8 cellular contexts compared by ENCODE assay signal in genomic region chr9:109440797-109441287, GRCh38. TPM values are rescaled to one million over a fixed set of nuclear protein-coding genes. Genes with fewer than 3 reads are reported as not detected.
A peak's percentile ranks its signal among the peaks of the same experiment; 100 is the strongest.
DNase-seq lines count a peak whose midpoint lies in the region; ATAC-seq and TF ChIP-seq lines count a peak whose summit lies in the region.

No MANE protein-coding gene starts in this region.

- peak overlapping the region; percentile 45 for H2AFZ ChIP-seq in neuronal stem cell (ENCODE audit: low read length)

- ATAC-seq in GM21515 (IDR thresholded peaks at IDR 0.05; ENCODE audit: unreplicated experiment): peak; percentile 95

- no peak overlapping the region for H3K4ac ChIP-seq in neuronal stem cell (ENCODE audit: low read length)

- H3K36me3 ChIP-seq in neuronal stem cell (replicated peaks in 1 of 2; ENCODE audit: control insufficient read depth in 2 of 2, insufficient read depth in 2 of 2, low read length in 2 of 2): no peaks in the 10 kb centered on the region

- DNase-seq in Daoy (ENCODE audit: low read depth): peak; percentile 84
- DNase-seq in HS-27A (ENCODE audit: low read depth): peak; percentile 43
- DNase-seq in NCI-H82 (lab: John Stamatoyannopoulos, UW): peak; percentile 81
- peak; percentile 44 for DNase-seq in activated T-cell treated with anti-CD3 and anti-CD28 coated beads for 24 hours (ENCODE audit: low read depth)
- peak; percentile 83 for DNase-seq in fibroblast of villous mesenchyme (ENCODE audit: low read depth)
- peak; percentile 56 for DNase-seq in neuronal stem cell (ENCODE audit: low spot score)
- DNase-seq in cerebellum (ENCODE audit: low spot score): no peak

- no peaks in the 10 kb centered on the region for H3K27me3 ChIP-seq in neuronal stem cell (ENCODE audit: control insufficient read depth in 3 of 3, insufficient read depth in 3 of 3, low read depth in 1 of 3, low read length in 3 of 3)

- no peaks in the 10 kb centered on the region for H3K9me3 ChIP-seq in neuronal stem cell (replicated peaks in 1 of 2; ENCODE audit: control insufficient read depth in 2 of 2, insufficient read depth in 1 of 2, low read depth in 1 of 2, low read length in 2 of 2)

- no peak overlapping the region for H3K14ac ChIP-seq in neuronal stem cell (ENCODE audit: low read length)

- H3K23ac ChIP-seq in neuronal stem cell (ENCODE audit: low read depth, low read length, poor library complexity): no peak overlapping the region

- peaks cover 4 to 10% of the 10 kb centered on the region in 2 donors for H3K4me1 ChIP-seq in neuronal stem cell (ENCODE audit: control insufficient read depth in 2 of 2, insufficient read depth in 1 of 2, low read depth in 1 of 2, low read length in 2 of 2)

- H3K4me3 ChIP-seq in fibroblast of villous mesenchyme (ENCODE audit: low read depth, low read length) (no peak overlapping the region), neuronal stem cell (ENCODE audit: low read length in 2 of 2) (no peak overlapping the region)

- H4K8ac ChIP-seq in neuronal stem cell (ENCODE audit: low read depth, low read length): no peak overlapping the region

- H3K27ac ChIP-seq in neuronal stem cell (replicated peaks; ENCODE audit: low read length): no peak overlapping the region

- WGBS in neuronal stem cell (ENCODE audit: extremely low coverage in 2 of 2, insufficient read length in 2 of 2, insufficient replicate concordance in 1 of 2), 2 donors: no CpG with 5 or more reads among the region's 4 CpGs

- H4K91ac ChIP-seq in neuronal stem cell (ENCODE audit: low read depth, low read length, poor library complexity): no peak overlapping the region

- H3K18ac ChIP-seq in neuronal stem cell (ENCODE audit: low read length): no peak overlapping the region

- H2BK12ac ChIP-seq in neuronal stem cell (ENCODE audit: low read length): no peak overlapping the region

- H2BK15ac ChIP-seq in neuronal stem cell (ENCODE audit: low read length): no peak overlapping the region

- H3K4me2 ChIP-seq in neuronal stem cell (ENCODE audit: insufficient read depth, low read length, poor library complexity, severe bottlenecking): no peak overlapping the region

- H3K9ac ChIP-seq in neuronal stem cell (ENCODE audit: low read depth, low read length, poor library complexity): no peak overlapping the region

- H2BK5ac ChIP-seq in neuronal stem cell (ENCODE audit: low read length): no peak overlapping the region

- TF ChIP-seq CTCF in fibroblast of villous mesenchyme (IDR thresholded peaks at IDR 0.05; ENCODE audit: insufficient read depth, low read depth, low read length): peak; percentile 87

- H2AK5ac ChIP-seq in neuronal stem cell (ENCODE audit: low read depth, low read length): no peak overlapping the region

- H3K79me1 ChIP-seq in neuronal stem cell (ENCODE audit: low read depth, low read length): no peaks in the 10 kb centered on the region

- H2BK120ac ChIP-seq in neuronal stem cell (ENCODE audit: low read depth, low read length): no peak overlapping the region

RNA-seq across cellular contexts. Expression of gene PTPN3, which starts 57.3 kb away (rescaled TPM):
- total RNA-seq in Daoy (2014; rRNA removed; shearing (Covaris generic)): 10.4 and 25.4 TPM in 2 replicates
- under 0.01 TPM in 2 replicates for total RNA-seq in fibroblast of villous mesenchyme
- 1.3 TPM for polyA plus RNA-seq in neuronal stem cell (2013, experiment 1 of 2)
- 1.2 TPM for polyA plus RNA-seq in neuronal stem cell (2013, experiment 2 of 2)
- 3.4 TPM for total RNA-seq in cerebellum
